Comparison of ENCODE assay signal across 1 cellular context in genomic region chr16:67805718-67806427, GRCh38.
A peak's percentile ranks its signal among the peaks of the same experiment; 100 is the strongest.
TF ChIP-seq lines count a peak whose summit lies in the region.

No MANE protein-coding gene starts in this region.

TF ChIP-seq in HCT116, 20 proteins besides CTCF, POLR2A, EP300 and RAD21:
- TF ChIP-seq ATF3 (IDR thresholded peaks at IDR 0.05) (no peak), CEBPB (IDR thresholded peaks at IDR 0.05; ENCODE audit: low read depth) (no peak), ZFX (IDR thresholded peaks at IDR 0.05) (peak; percentile 51; the same call in 1 of the 2 replicates), SP1 (IDR thresholded peaks at IDR 0.05; ENCODE audit: low read depth) (no peak), POLR2AphosphoS5 (IDR thresholded peaks at IDR 0.05; ENCODE audit: low read depth, low read length) (no peak), FOSL1 (IDR thresholded peaks at IDR 0.05; ENCODE audit: low read depth) (no peak), JUND (IDR thresholded peaks at IDR 0.05) (no peak), MAX (IDR thresholded peaks at IDR 0.05) (no peak), ELF1 (IDR thresholded peaks at IDR 0.05; ENCODE audit: borderline replicate concordance, low read depth) (no peak)
